Comparison of ENCODE assay signal across 12 cellular contexts in the genomic region with DNA sequence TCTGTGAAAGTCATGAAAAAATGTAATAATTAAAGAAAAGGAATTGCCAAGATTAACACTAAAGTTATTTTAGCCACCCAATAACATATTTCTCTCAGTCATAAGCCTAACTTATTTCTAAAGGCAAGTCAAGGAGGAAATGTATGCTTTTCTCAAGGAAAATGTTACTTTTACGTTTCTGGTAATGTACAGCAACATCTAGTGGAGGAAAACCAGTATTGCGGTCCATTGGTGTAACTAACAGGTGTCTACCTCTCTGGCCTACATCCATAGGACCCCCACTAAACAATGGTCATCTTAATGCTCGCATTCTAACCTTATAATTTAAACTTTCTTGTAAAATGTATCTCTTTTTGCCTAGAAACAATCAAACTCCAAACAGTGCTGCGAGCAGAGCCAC.
DNase-seq lines count a peak whose midpoint lies in the region; ATAC-seq, FAIRE-seq and TF ChIP-seq lines count a peak whose summit lies in the region.
"Had no signal": no experiment of that assay in that cellular context is flagged by ENCODE, and none has a peak within 500 bp of the region (broad histone marks: within the 10 kb centered on the region; RNA-seq: fewer than 3 reads in every experiment).

No MANE protein-coding gene starts in this region.

- peaks cover 29 to 47% (median 42%) of the 10 kb centered on the region in 3 experiments for H3K36me3 Mint-ChIP-seq in H9 (ENCODE audit: insufficient read depth in 1 of 3, low read depth in 3 of 3)
- H3K36me3 Mint-ChIP-seq in activated T-cell treated with anti-CD3 and anti-CD28 coated beads, Interleukin-2, amount 50 U/mL, for 4 hours (ENCODE audit: insufficient read depth) = no peaks in the 10 kb centered on the region
- H3K36me3 Mint-ChIP-seq: stimulated activated effector memory CD8-positive, alpha-beta T cell treated with anti-CD3 and anti-CD28 coated beads, Interleukin-12 subunit alpha, Interleukin-12 subunit beta, amount 100 ng/mL, for 72 hours had no signal

- H3K4ac ChIP-seq in H9 (ENCODE audit: low read depth, low read length) = no peak overlapping the region

- H4K20me1 ChIP-seq in H9 (ENCODE audit: control insufficient read depth, insufficient read depth, insufficient read length) = no peaks in the 10 kb centered on the region

- ATAC-seq in activated T-cell treated with anti-CD3 and anti-CD28 coated beads, Interleukin-2, amount 50 U/mL, for 4 hours = no peak
- ATAC-seq in HG02588 (IDR thresholded peaks at IDR 0.05; ENCODE audit: unreplicated experiment) (no peak), HG03565 (IDR thresholded peaks at IDR 0.05; ENCODE audit: unreplicated experiment) (no peak)
- ATAC-seq: stimulated activated effector memory CD8-positive, alpha-beta T cell treated with anti-CD3 and anti-CD28 coated beads, Interleukin-12 subunit alpha, Interleukin-12 subunit beta, amount 100 ng/mL, for 72 hours had no signal

- no peak overlapping the region for H4K5ac ChIP-seq in H9 (ENCODE audit: insufficient read length, low read depth, low read length)

- no peak overlapping the region for H2BK5ac ChIP-seq in H9 (ENCODE audit: insufficient read length, low read length)

- no peaks in the 10 kb centered on the region for H3K27me3 ChIP-seq in H9 (ENCODE audit: insufficient read depth, low read length)
- H3K27me3 ChIP-seq: sigmoid colon had no signal

- no peak for FAIRE-seq in D721Med (lab: Jason Lieb, UNC)
- FAIRE-seq: G401.6 had no signal

- no peak overlapping the region for H3K4me2 ChIP-seq in H9 (ENCODE audit: insufficient read depth, insufficient read length, low read length)

- H3K14ac ChIP-seq in H9 (ENCODE audit: insufficient read depth, low read length) = no peak overlapping the region

- peaks cover 43 to 54% of the 10 kb centered on the region in 2 experiments for H3K9me3 Mint-ChIP-seq in H9
- H3K9me3 Mint-ChIP-seq in activated T-cell treated with anti-CD3 and anti-CD28 coated beads, Interleukin-2, amount 50 U/mL, for 4 hours = peaks cover 34% of the 10 kb centered on the region

- no peak overlapping the region for H2BK12ac ChIP-seq in H9 (ENCODE audit: insufficient read length, low read depth, low read length)

- no peak overlapping the region for H2BK15ac ChIP-seq in H9 (ENCODE audit: low read depth, low read length)

- no peak overlapping the region for H3K18ac ChIP-seq in H9 (ENCODE audit: insufficient read length, low read depth, low read length)

- no peak overlapping the region for H3K27ac Mint-ChIP-seq in H9
- H3K27ac Mint-ChIP-seq: activated CD4-positive, alpha-beta memory T cell treated with anti-CD3 and anti-CD28 coated beads, Interleukin-2, amount 10 ng/mL, durations not matched to agents 7 days and 5 days; stimulated activated effector memory CD8-positive, alpha-beta T cell treated with anti-CD3 and anti-CD28 coated beads, Interleukin-12 subunit alpha, Interleukin-12 subunit beta, amount 100 ng/mL, for 72 hours had no signal

- H3T11ph ChIP-seq in H9 (ENCODE audit: low read length) = no peak overlapping the region

- H4K8ac ChIP-seq in H9 (replicated peaks; ENCODE audit: insufficient read length, low read depth, low read length) = no peak overlapping the region

- no peak overlapping the region for H3K4me3 Mint-ChIP-seq in H9
- no peak overlapping the region for H3K4me3 Mint-ChIP-seq in activated T-cell treated with anti-CD3 and anti-CD28 coated beads, Interleukin-2, amount 50 U/mL, for 4 hours
- H3K4me3 Mint-ChIP-seq: activated CD4-positive, alpha-beta memory T cell treated with anti-CD3 and anti-CD28 coated beads, Interleukin-2, amount 10 ng/mL, durations not matched to agents 7 days and 5 days; stimulated activated effector memory CD8-positive, alpha-beta T cell treated with anti-CD3 and anti-CD28 coated beads, Interleukin-12 subunit alpha, Interleukin-12 subunit beta, amount 100 ng/mL, for 72 hours had no signal

- H3K9me3 ChIP-seq in H9 (ENCODE audit: control insufficient read depth, low read depth, low read length) = peaks cover 32% of the 10 kb centered on the region

- H3K79me2 ChIP-seq in H9 (ENCODE audit: insufficient read depth, low read length) = no peaks in the 10 kb centered on the region

- no peak overlapping the region for H4K91ac ChIP-seq in H9 (ENCODE audit: insufficient read length, low read depth, low read length)

- no peaks in the 10 kb centered on the region for H3K23me2 ChIP-seq in H9 (ENCODE audit: insufficient read length, low read depth, low read length, poor library complexity, severe bottlenecking)

- H3K79me1 ChIP-seq in H9 (ENCODE audit: insufficient read depth, low read depth, low read length, poor library complexity, severe bottlenecking) = no peaks in the 10 kb centered on the region

- TF ChIP-seq CTCF in D721Med (IDR thresholded peaks at IDR 0.05; ENCODE audit: insufficient read depth, missing control alignments) (peak; percentile 6), H9 (conservative IDR thresholded peaks at IDR 0.05) (peak; percentile 79), VCaP (conservative IDR thresholded peaks at IDR 0.05) (0 out of 2 replicates have a peak, but pooled peaks have one; percentile 16)

- H3K27ac ChIP-seq in H9 (ENCODE audit: insufficient read length, low read depth, low read length) (no peak overlapping the region), VCaP (no peak overlapping the region)
- H3K27ac ChIP-seq: sigmoid colon had no signal

- no peak overlapping the region for H3K9ac ChIP-seq in H9 (ENCODE audit: extremely low read depth, insufficient read length, low read length)

- H3K4me1 ChIP-seq in H9 (ENCODE audit: insufficient read depth, low read length) = no peaks in the 10 kb centered on the region
- H3K4me1 ChIP-seq: sigmoid colon had no signal

- no peak overlapping the region for H2AFZ ChIP-seq in H9 (ENCODE audit: low read length)

- DNase-seq in D721Med (ENCODE audit: insufficient read length, low spot score) (no peak), H9 (no peak), iPS DF 4.7 (ENCODE audit: extremely low read depth, low spot score) (peak; percentile 28), NCI-H524 treated with DMSO at 0.1 percent for 48 hours (lab: John Stamatoyannopoulos, UW) (no peak)
- no peak for DNase-seq in activated T-cell treated with anti-CD3 and anti-CD28 coated beads, Interleukin-2, amount 50 U/mL, for 4 hours
- DNase-seq: activated CD4-positive, alpha-beta memory T cell treated with anti-CD3 and anti-CD28 coated beads, Interleukin-2, amount 10 ng/mL, durations not matched to agents 7 days and 5 days; sigmoid colon had no signal

- H2AK5ac ChIP-seq in H9 (ENCODE audit: insufficient read length, low read length) = no peak overlapping the region

- H3K23ac ChIP-seq in H9 (ENCODE audit: insufficient read length, low read depth, low read length) = no peak overlapping the region

- H3K56ac ChIP-seq in H9 (ENCODE audit: insufficient read length, low read depth, low read length) = no peak overlapping the region

- WGBS in H9 (ENCODE audit: extremely low coverage, insufficient read length, low lambda C conversion rate) = no CpG with 5 or more reads among the region's 4 CpGs

- no peaks in the 10 kb centered on the region for H3K4me1 Mint-ChIP-seq in H9
- no peaks in the 10 kb centered on the region for H3K4me1 Mint-ChIP-seq in activated T-cell treated with anti-CD3 and anti-CD28 coated beads, Interleukin-2, amount 50 U/mL, for 4 hours (ENCODE audit: low read depth)
- H3K4me1 Mint-ChIP-seq: activated CD4-positive, alpha-beta memory T cell treated with anti-CD3 and anti-CD28 coated beads, Interleukin-2, amount 10 ng/mL, durations not matched to agents 7 days and 5 days; stimulated activated effector memory CD8-positive, alpha-beta T cell treated with anti-CD3 and anti-CD28 coated beads, Interleukin-12 subunit alpha, Interleukin-12 subunit beta, amount 100 ng/mL, for 72 hours had no signal

- H2BK20ac ChIP-seq in H9 (ENCODE audit: low read depth, low read length, poor library complexity, severe bottlenecking) = no peak overlapping the region

- H2BK120ac ChIP-seq in H9 (ENCODE audit: low read depth, low read length, poor library complexity, severe bottlenecking) = no peak overlapping the region

- peaks cover 2% of the 10 kb centered on the region for H3K27me3 Mint-ChIP-seq in H9 (ENCODE audit: low read depth)
- H3K27me3 Mint-ChIP-seq in activated T-cell treated with anti-CD3 and anti-CD28 coated beads, Interleukin-2, amount 50 U/mL, for 4 hours (ENCODE audit: low read depth) = no peaks in the 10 kb centered on the region
- H3K27me3 Mint-ChIP-seq: activated CD4-positive, alpha-beta memory T cell treated with anti-CD3 and anti-CD28 coated beads, Interleukin-2, amount 10 ng/mL, durations not matched to agents 7 days and 5 days had no signal

Comparison
In these comparisons a context has a peak if more than half of its experiments do, and no peak if none do; other contexts are left out.
1. CTCF ChIP-seq: peak in every context shown above with its lines; median percentile 79 in H9; 16 in VCaP; 6 in D721Med.